26 cellular contexts compared by ENCODE assay signal in the genomic region with DNA sequence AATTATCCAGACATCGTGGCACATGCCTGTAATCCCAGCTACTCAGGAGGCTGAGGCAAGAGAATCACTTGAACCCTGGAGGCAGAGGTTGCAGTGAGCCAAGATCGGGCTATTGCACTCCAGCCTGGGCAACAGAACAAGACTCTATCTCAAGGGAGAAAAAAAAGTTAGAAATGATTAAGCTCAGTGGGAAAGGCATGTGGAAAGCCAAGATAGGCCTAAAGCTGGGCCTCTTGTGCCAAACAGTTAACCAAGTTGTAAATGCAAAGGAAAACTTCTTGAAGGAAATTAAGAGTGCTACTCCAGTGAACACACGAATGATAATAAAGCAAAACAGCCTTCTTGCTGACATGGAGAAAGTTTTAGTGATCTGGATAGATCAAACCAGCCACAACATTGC.
"Had no signal": no experiment of that assay in that cellular context is flagged by ENCODE, and none has a peak within 500 bp of the region (broad histone marks: within the 10 kb centered on the region; RNA-seq: fewer than 3 reads in every experiment).

No MANE protein-coding gene starts in this region.

- H3K27me3 ChIP-seq: ascending aorta, breast epithelium, cardiac muscle cell, dorsolateral prefrontal cortex had no signal

- H3K9me3 ChIP-seq: breast epithelium had no signal

- H3K4me3 ChIP-seq: ascending aorta, breast epithelium, cardiac muscle cell, coronary artery, dorsolateral prefrontal cortex had no signal

- H3K4me1 Mint-ChIP-seq: activated CD4-positive, alpha-beta memory T cell treated with anti-CD3 and anti-CD28 coated beads, Interleukin-2, amount 10 ng/mL, durations not matched to agents 7 days and 5 days; activated CD4-positive, alpha-beta T cell treated with anti-CD3 and anti-CD28 coated beads, Interleukin-2, amount 10 ng/mL, durations not matched to agents 7 days and 5 days; activated naive CD4-positive, alpha-beta T cell treated with anti-CD3 and anti-CD28 coated beads, Interleukin-2, amount 10 ng/mL, durations not matched to agents 7 days and 5 days; brain; endodermal cell had no signal

- H3K27ac ChIP-seq: ascending aorta, breast epithelium, cardiac muscle cell, coronary artery, dorsolateral prefrontal cortex had no signal

- H3K4me3 Mint-ChIP-seq: activated CD4-positive, alpha-beta memory T cell treated with anti-CD3 and anti-CD28 coated beads, Interleukin-2, amount 10 ng/mL, durations not matched to agents 7 days and 5 days; activated CD4-positive, alpha-beta T cell treated with anti-CD3 and anti-CD28 coated beads, Interleukin-2, amount 10 ng/mL, durations not matched to agents 7 days and 5 days; activated naive CD4-positive, alpha-beta T cell treated with anti-CD3 and anti-CD28 coated beads, Interleukin-2, amount 10 ng/mL, durations not matched to agents 7 days and 5 days; activated naive CD8-positive, alpha-beta T cell treated with anti-CD3 and anti-CD28 coated beads, Interleukin-2, amount 10 ng/mL, durations not matched to agents 7 days and 5 days; brain; dendritic cell treated with granulocyte-macrophage colony-stimulating factor and Interleukin-4, amounts not matched to agents 40 ng/mL and 50 ng/mL, for 4 days; endodermal cell had no signal

- ATAC-seq: activated naive CD4-positive, alpha-beta T cell treated with anti-CD3 and anti-CD28 coated beads, Interleukin-2, amount 50 U/mL, for 72 hours; esophagus mucosa had no signal

- H3K36me3 ChIP-seq: ascending aorta, breast epithelium, cardiac muscle cell had no signal

- H3K27me3 Mint-ChIP-seq: activated CD4-positive, alpha-beta memory T cell treated with anti-CD3 and anti-CD28 coated beads, Interleukin-2, amount 10 ng/mL, durations not matched to agents 7 days and 5 days; activated CD4-positive, alpha-beta T cell treated with anti-CD3 and anti-CD28 coated beads, Interleukin-2, amount 10 ng/mL, durations not matched to agents 7 days and 5 days; activated naive CD4-positive, alpha-beta T cell treated with anti-CD3 and anti-CD28 coated beads, Interleukin-2, amount 10 ng/mL, durations not matched to agents 7 days and 5 days; activated naive CD8-positive, alpha-beta T cell treated with anti-CD3 and anti-CD28 coated beads, Interleukin-2, amount 10 ng/mL, durations not matched to agents 7 days and 5 days; brain; dendritic cell treated with granulocyte-macrophage colony-stimulating factor and Interleukin-4, amounts not matched to agents 40 ng/mL and 50 ng/mL, for 4 days had no signal

- DNase-seq: activated CD4-positive, alpha-beta memory T cell treated with anti-CD3 and anti-CD28 coated beads, Interleukin-2, amount 10 ng/mL, durations not matched to agents 7 days and 5 days; activated CD4-positive, alpha-beta T cell treated with anti-CD3 and anti-CD28 coated beads for 1 hour; activated CD4-positive, alpha-beta T cell treated with anti-CD3 and anti-CD28 coated beads for 4 hours; activated CD4-positive, alpha-beta T cell treated with anti-CD3 and anti-CD28 coated beads, Interleukin-2, amount 10 ng/mL, durations not matched to agents 7 days and 5 days; activated CD4-positive, alpha-beta T cell treated with anti-CD3 and anti-CD28 coated beads, Interleukin-2, amount 50 U/mL, for 4 hours; activated gamma-delta T cell; activated naive CD4-positive, alpha-beta T cell; activated naive CD4-positive, alpha-beta T cell treated with anti-CD3 and anti-CD28 coated beads, Interleukin-2, amount 10 ng/mL, durations not matched to agents 7 days and 5 days; activated naive CD8-positive, alpha-beta T cell treated with anti-CD3 and anti-CD28 coated beads, Interleukin-2, amount 10 ng/mL, durations not matched to agents 7 days and 5 days; activated T-cell treated with anti-CD3 and anti-CD28 coated beads, Interleukin-2, amount 50 U/mL, for 1 hour; activated T-cell treated with anti-CD3 and anti-CD28 coated beads, Interleukin-2, amount 50 U/mL, for 48 hours; central memory CD4-positive, alpha-beta T cell; dorsolateral prefrontal cortex; effector memory CD4-positive, alpha-beta T cell; endodermal cell; foreskin fibroblast; head of caudate nucleus; T-helper 2 cell had no signal

- H3K27ac Mint-ChIP-seq: activated CD4-positive, alpha-beta memory T cell treated with anti-CD3 and anti-CD28 coated beads, Interleukin-2, amount 10 ng/mL, durations not matched to agents 7 days and 5 days; activated CD4-positive, alpha-beta T cell treated with anti-CD3 and anti-CD28 coated beads, Interleukin-2, amount 10 ng/mL, durations not matched to agents 7 days and 5 days; activated naive CD4-positive, alpha-beta T cell treated with anti-CD3 and anti-CD28 coated beads, Interleukin-2, amount 10 ng/mL, durations not matched to agents 7 days and 5 days; activated naive CD4-positive, alpha-beta T cell treated with anti-CD3 and anti-CD28 coated beads, Interleukin-2, amount 50 U/mL, for 72 hours; activated naive CD8-positive, alpha-beta T cell treated with anti-CD3 and anti-CD28 coated beads, Interleukin-2, amount 10 ng/mL, durations not matched to agents 7 days and 5 days; brain; dendritic cell treated with granulocyte-macrophage colony-stimulating factor and Interleukin-4, amounts not matched to agents 40 ng/mL and 50 ng/mL, for 4 days; endodermal cell had no signal

- H3K4me1 ChIP-seq: ascending aorta, breast epithelium had no signal

- H3K9me3 Mint-ChIP-seq: activated CD4-positive, alpha-beta memory T cell treated with anti-CD3 and anti-CD28 coated beads, Interleukin-2, amount 10 ng/mL, durations not matched to agents 7 days and 5 days; activated CD4-positive, alpha-beta T cell treated with anti-CD3 and anti-CD28 coated beads, Interleukin-2, amount 10 ng/mL, durations not matched to agents 7 days and 5 days; activated naive CD4-positive, alpha-beta T cell treated with anti-CD3 and anti-CD28 coated beads, Interleukin-2, amount 10 ng/mL, durations not matched to agents 7 days and 5 days had no signal
